ENCODE assay signal across 13 cellular contexts in the genomic region with DNA sequence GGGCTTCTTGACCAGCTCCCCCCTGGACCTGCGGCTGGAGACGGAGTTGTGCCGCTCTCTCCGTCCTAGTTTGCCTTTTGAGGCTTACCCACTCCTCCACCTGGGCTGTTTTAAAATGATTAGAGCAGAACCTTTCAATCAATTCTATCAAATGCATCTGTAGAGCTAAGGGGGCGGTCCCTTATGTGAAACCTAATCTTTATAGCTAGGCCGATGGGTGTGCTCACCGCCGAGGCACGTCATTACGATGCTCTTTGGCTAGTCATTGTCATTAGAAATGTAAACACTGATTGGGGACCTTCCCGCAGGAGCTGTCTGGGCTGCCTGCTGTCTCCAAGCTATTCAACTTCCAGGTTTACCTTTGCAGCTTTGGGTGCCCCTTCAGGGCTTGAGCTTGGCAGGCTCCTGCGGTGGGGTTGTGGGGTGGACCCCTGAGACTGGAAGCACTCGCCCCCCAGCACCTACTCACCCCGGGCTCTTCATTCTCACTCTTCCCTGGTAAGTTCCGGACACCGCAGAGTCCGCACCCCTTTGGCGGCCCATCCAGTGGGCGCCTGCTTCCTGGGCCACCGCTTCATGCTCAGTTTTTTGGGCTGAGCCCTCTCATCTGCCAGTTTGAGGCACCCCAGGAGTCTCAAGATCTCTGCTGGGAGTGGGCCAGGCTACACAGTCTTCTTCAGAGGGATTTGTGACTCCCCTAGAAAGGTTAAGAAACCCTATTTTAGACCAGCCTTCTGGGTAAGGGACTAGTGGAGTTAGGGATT. TPM values are rescaled to one million over a fixed set of nuclear protein-coding genes. Genes with fewer than 3 reads are reported as not detected.
DNase-seq lines count a peak whose midpoint lies in the region; ATAC-seq lines count a peak whose summit lies in the region.
"Had no signal": no experiment of that assay in that cellular context is flagged by ENCODE, and none has a peak within 500 bp of the region (broad histone marks: within the 10 kb centered on the region; RNA-seq: fewer than 3 reads in every experiment).

No MANE protein-coding gene starts in this region.

- H3K36me3 ChIP-seq in naive thymus-derived CD4-positive, alpha-beta T cell (ENCODE audit: control insufficient read depth in 2 of 3, insufficient read depth in 3 of 3, low read length in 3 of 3): peaks cover 0 to 84% (median 4%) of the 10 kb centered on the region in 3 experiments

- no peaks in the 10 kb centered on the region for H3K9me3 ChIP-seq in naive thymus-derived CD4-positive, alpha-beta T cell (ENCODE audit: control insufficient read depth in 2 of 3, low read length in 3 of 3)
- H3K9me3 ChIP-seq: left lung, pancreas had no signal

- intact Hi-C loops in naive thymus-derived CD4-positive, alpha-beta T cell (cut with micrococcal nuclease): no loop called here

- no peak for ATAC-seq in T-cell (replicated peaks in 1 of 4)
- no peak for ATAC-seq in naive thymus-derived CD4-positive, alpha-beta T cell
- no peak for ATAC-seq in HG03571 (IDR thresholded peaks at IDR 0.05; ENCODE audit: unreplicated experiment)

- peaks cover 37 to 56% (median 53%) of the 10 kb centered on the region in 3 donors for H3K4me1 Mint-ChIP-seq in T-cell
- H3K4me1 Mint-ChIP-seq in naive thymus-derived CD4-positive, alpha-beta T cell: peaks cover 9 to 38% (median 26%) of the 10 kb centered on the region in 7 donors

- peak overlapping the region; percentile 96 for H3K27ac Mint-ChIP-seq in T-cell
- H3K27ac Mint-ChIP-seq in naive thymus-derived CD4-positive, alpha-beta T cell: peak overlapping the region in 6 of 9 donors; percentile 22 to 67 (median 28)

- POLR2A ChIA-PET in T-cell (lab: Charles Lee): no interaction called here
- POLR2A ChIA-PET in naive thymus-derived CD4-positive, alpha-beta T cell (lab: Charles Lee): no interaction called here

- H3K4me3 ChIP-seq in naive thymus-derived CD4-positive, alpha-beta T cell (ENCODE audit: low read length): no peak overlapping the region
- H3K4me3 ChIP-seq: left lung, pancreas had no signal

- H3K9me3 Mint-ChIP-seq in T-cell: no peaks in the 10 kb centered on the region
- no peaks in the 10 kb centered on the region for H3K9me3 Mint-ChIP-seq in naive thymus-derived CD4-positive, alpha-beta T cell

- H3K4me3 Mint-ChIP-seq in T-cell: no peak overlapping the region
- no peak overlapping the region for H3K4me3 Mint-ChIP-seq in naive thymus-derived CD4-positive, alpha-beta T cell

- no peak overlapping the region for H3K27ac ChIP-seq in naive thymus-derived CD4-positive, alpha-beta T cell (ENCODE audit: low read depth, low read length)
- H3K27ac ChIP-seq: left lung had no signal

- DNase-seq in DMS153 (lab: John Stamatoyannopoulos, UW) (peak; percentile 87), NCI-H1092 treated with DMSO at 0.1 percent for 48 hours (lab: John Stamatoyannopoulos, UW) (peak; percentile 60), T-cell (no peak), NCI-H82 treated with DMSO at 0.1 percent for 48 hours (lab: John Stamatoyannopoulos, UW; ENCODE audit: unreplicated experiment) (no peak), NCI-H2227 treated with DMSO at 0.1 percent for 48 hours (lab: John Stamatoyannopoulos, UW) (no peak), anterior cingulate cortex (lab: John Stamatoyannopoulos, UW) (no peak)
- DNase-seq in naive thymus-derived CD4-positive, alpha-beta T cell: no peak
- DNase-seq: effector CD4-positive, alpha-beta T cell; stimulated activated naive CD4-positive, alpha-beta T cell had no signal

- peaks cover 0 to 35% of the 10 kb centered on the region in 2 donors for H3K4me1 ChIP-seq in naive thymus-derived CD4-positive, alpha-beta T cell (ENCODE audit: control insufficient read depth in 2 of 2, insufficient read depth in 2 of 2, low read length in 2 of 2)

- CTCF ChIA-PET in T-cell (lab: Charles Lee): no interaction called here
- CTCF ChIA-PET in naive thymus-derived CD4-positive, alpha-beta T cell (lab: Charles Lee): no interaction called here

- H3K27me3 ChIP-seq in naive thymus-derived CD4-positive, alpha-beta T cell (ENCODE audit: control insufficient read depth in 2 of 2, insufficient read depth in 2 of 2, low read length in 2 of 2): no peaks in the 10 kb centered on the region
- H3K27me3 ChIP-seq: left lung, pancreas had no signal

- no peaks in the 10 kb centered on the region for H3K27me3 Mint-ChIP-seq in T-cell
- H3K27me3 Mint-ChIP-seq in naive thymus-derived CD4-positive, alpha-beta T cell: no peaks in the 10 kb centered on the region

- peaks cover 29% of the 10 kb centered on the region for H3K36me3 Mint-ChIP-seq in T-cell
- H3K36me3 Mint-ChIP-seq in naive thymus-derived CD4-positive, alpha-beta T cell: peaks cover 0 to 22% (median 12%) of the 10 kb centered on the region in 5 donors

RNA-seq across cellular contexts. Expression of gene IL17C, which starts 20.9 kb away (rescaled TPM):
- total RNA-seq in T-cell: under 1 TPM in 3 of 5 donors, not detected in 2; 0.35 to 0.93 (median 0.39) TPM
- under 1 TPM in 1 of 5 experiments, not detected in 4; 0.37 TPM for total RNA-seq in naive thymus-derived CD4-positive, alpha-beta T cell
- not detected for polyA plus RNA-seq in naive thymus-derived CD4-positive, alpha-beta T cell
- total RNA-seq: left lung, LHCN-M2, pancreas had no signal

RNA-seq across cellular contexts. Expression of gene CYBA, which starts 33.4 kb away (rescaled TPM):
- 100 to 1,000 TPM; 271 to 456 (median 403) TPM for total RNA-seq in T-cell
- 100 to 1,000 TPM; 240 to 498 (median 281) TPM for total RNA-seq in naive thymus-derived CD4-positive, alpha-beta T cell
- 100 to 1,000 TPM; 454 to 537 TPM for polyA plus RNA-seq in naive thymus-derived CD4-positive, alpha-beta T cell

RNA-seq across cellular contexts. Expression of gene MVD, which starts 45.4 kb away (rescaled TPM):
- 10 to 100 TPM; 52.3 to 81.4 (median 63.4) TPM for total RNA-seq in T-cell
- 10 to 100 TPM; 37.7 to 66.9 (median 42.7) TPM for total RNA-seq in naive thymus-derived CD4-positive, alpha-beta T cell
- 10 to 100 TPM; 12.9 to 23.5 TPM for polyA plus RNA-seq in naive thymus-derived CD4-positive, alpha-beta T cell

RNA-seq across cellular contexts. Expression of gene ZC3H18, which starts 47.2 kb away (rescaled TPM):
- total RNA-seq in T-cell: 100 to 1,000 TPM in 2 of 5 donors, 10 to 100 TPM in 3; 87.0 to 111 (median 91.5) TPM
- total RNA-seq in naive thymus-derived CD4-positive, alpha-beta T cell: 10 to 100 TPM; 74.0 to 97.8 (median 82.6) TPM
- polyA plus RNA-seq in naive thymus-derived CD4-positive, alpha-beta T cell: 10 to 100 TPM; 11.0 to 23.9 TPM

Comparison
In these comparisons a context has a peak if more than half of its experiments do, and no peak if none do; other contexts are left out.
1. DNase-seq: peak in DMS153 (single experiment) and NCI-H1092 treated with DMSO at 0.1 percent for 48 hours (single experiment); none in T-cell (0 of 34), naive thymus-derived CD4-positive, alpha-beta T cell (0 of 9), NCI-H82 treated with DMSO at 0.1 percent for 48 hours (single experiment), NCI-H2227 treated with DMSO at 0.1 percent for 48 hours (single experiment) and anterior cingulate cortex (0 of 58).